ENCODE assay signal across 15 cellular contexts in the genomic region with DNA sequence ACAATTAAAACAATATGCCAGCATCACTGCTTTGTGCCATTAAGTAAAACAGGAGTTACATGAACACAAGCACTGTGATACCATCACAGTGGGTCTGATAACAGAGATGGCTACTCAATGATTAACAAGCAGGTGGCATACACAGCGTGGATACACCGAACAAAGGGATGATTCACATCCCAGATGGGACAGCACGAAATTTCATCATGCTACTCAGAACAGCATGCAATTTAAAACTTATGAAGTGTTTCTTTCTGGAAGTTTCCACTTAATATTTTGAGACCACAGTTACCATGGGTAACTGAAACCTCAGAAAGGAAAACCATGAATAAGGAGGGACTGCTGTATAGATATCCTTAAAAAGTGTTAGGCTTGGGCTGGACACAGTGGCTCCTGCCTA. TPM values are rescaled to one million over a fixed set of nuclear protein-coding genes. Genes with fewer than 3 reads are reported as not detected.
DNase-seq lines count a peak whose midpoint lies in the region; ATAC-seq and TF ChIP-seq lines count a peak whose summit lies in the region.
"Had no signal": no experiment of that assay in that cellular context is flagged by ENCODE, and none has a peak within 500 bp of the region (broad histone marks: within the 10 kb centered on the region; RNA-seq: fewer than 3 reads in every experiment).

No MANE protein-coding gene starts in this region.

- no peaks in the 10 kb centered on the region for H3K9me3 Mint-ChIP-seq in MCF 10A (ENCODE audit: unreplicated experiment)
- H3K9me3 Mint-ChIP-seq: immature natural killer cell, nephron had no signal

- H3K27me3 ChIP-seq in breast epithelium = no peaks in the 10 kb centered on the region
- no peaks in the 10 kb centered on the region for H3K27me3 ChIP-seq in effector memory CD4-positive, alpha-beta T cell (replicated peaks; ENCODE audit: control insufficient read depth, insufficient read depth, low read length, poor library complexity, severe bottlenecking)
- H3K27me3 ChIP-seq: adrenal gland had no signal

- no peaks in the 10 kb centered on the region for H3K4me1 ChIP-seq in breast epithelium
- H3K4me1 ChIP-seq in effector memory CD4-positive, alpha-beta T cell (ENCODE audit: control insufficient read depth, insufficient read depth, low read length, poor library complexity, severe bottlenecking) = no peaks in the 10 kb centered on the region
- H3K4me1 ChIP-seq: adrenal gland had no signal

- DNase-seq in MCF 10A (ENCODE audit: unreplicated experiment) (peak; percentile 66), breast epithelium (ENCODE audit: low spot score in 2 of 2) (no peak), astrocyte of the spinal cord (ENCODE audit: low read depth, low spot score) (peak; percentile 63), globus pallidus (ENCODE audit: low spot score) (peak; percentile 57), superior temporal gyrus (ENCODE audit: extremely low spot score) (peak; percentile 74), NCI-H226 (no peak)
- DNase-seq in effector memory CD4-positive, alpha-beta T cell = no peak
- DNase-seq: activated CD8-positive, alpha-beta memory T cell treated with anti-CD3 and anti-CD28 coated beads, Interleukin-2, amount 10 ng/mL, durations not matched to agents 7 days and 5 days; adrenal gland; AML-193; immature natural killer cell; small intestine had no signal

- peaks cover 63% of the 10 kb centered on the region for H3K36me3 Mint-ChIP-seq in MCF 10A (ENCODE audit: insufficient read depth, unreplicated experiment)

- intact Hi-C loops in MCF 10A (cut with micrococcal nuclease) = no loop called here
- intact Hi-C loops in breast epithelium (cut with DNase I; ENCODE audit: low total_unique reads) = no loop called here

- CTCF ChIA-PET in MCF 10A (lab: Yijun Ruan, JAX) = no interaction called here

- no peak overlapping the region for H3K27ac ChIP-seq in breast epithelium
- no peak overlapping the region for H3K27ac ChIP-seq in effector memory CD4-positive, alpha-beta T cell (ENCODE audit: insufficient read depth, low read length, poor library complexity, severe bottlenecking)
- H3K27ac ChIP-seq: adrenal gland had no signal

- no peak overlapping the region for H3K4me3 Mint-ChIP-seq in MCF 10A (ENCODE audit: unreplicated experiment)
- H3K4me3 Mint-ChIP-seq: activated CD8-positive, alpha-beta memory T cell treated with anti-CD3 and anti-CD28 coated beads, Interleukin-2, amount 10 ng/mL, durations not matched to agents 7 days and 5 days; immature natural killer cell; nephron had no signal

- ATAC-seq in GM18502 (IDR thresholded peaks at IDR 0.05; ENCODE audit: poor library complexity, unreplicated experiment) = no peak
- ATAC-seq: activated CD8-positive, alpha-beta memory T cell treated with anti-CD3 and anti-CD28 coated beads, Interleukin-2, amount 10 ng/mL, durations not matched to agents 7 days and 5 days; Panc1 had no signal

- no TSS peak for BruUV-seq in MCF 10A (replicated peaks; lab: Mats Ljungman, UMichigan)

- no peak for TF ChIP-seq CTCF in MCF 10A (IDR thresholded peaks at IDR 0.05; ENCODE audit: unreplicated experiment)
- no peak for TF ChIP-seq CTCF in breast epithelium (IDR thresholded peaks at IDR 0.05)
- no peak for TF ChIP-seq CTCF in astrocyte of the spinal cord (IDR thresholded peaks at IDR 0.05; ENCODE audit: low read depth, low read length)

- H3K4me1 Mint-ChIP-seq in MCF 10A (ENCODE audit: insufficient read depth, unreplicated experiment) = no peaks in the 10 kb centered on the region
- H3K4me1 Mint-ChIP-seq: activated CD8-positive, alpha-beta memory T cell treated with anti-CD3 and anti-CD28 coated beads, Interleukin-2, amount 10 ng/mL, durations not matched to agents 7 days and 5 days; immature natural killer cell; nephron had no signal

- in situ Hi-C loops in astrocyte of the spinal cord (cut with HindIII; ENCODE audit: low sequenced_read_pairs) = no loop called here

- H3K9me3 ChIP-seq in breast epithelium = no peaks in the 10 kb centered on the region
- H3K9me3 ChIP-seq in effector memory CD4-positive, alpha-beta T cell (ENCODE audit: control insufficient read depth, low read length) = no peaks in the 10 kb centered on the region
- H3K9me3 ChIP-seq: adrenal gland had no signal

- peak overlapping the region; percentile 91 for H3K27ac Mint-ChIP-seq in MCF 10A (ENCODE audit: low read depth, unreplicated experiment)
- H3K27ac Mint-ChIP-seq: activated CD8-positive, alpha-beta memory T cell treated with anti-CD3 and anti-CD28 coated beads, Interleukin-2, amount 10 ng/mL, durations not matched to agents 7 days and 5 days; immature natural killer cell; nephron had no signal

- POLR2A ChIA-PET in MCF 10A (lab: Yijun Ruan, JAX) = no interaction called here

- H3K27me3 Mint-ChIP-seq in MCF 10A (ENCODE audit: insufficient read depth, unreplicated experiment) = no peaks in the 10 kb centered on the region
- H3K27me3 Mint-ChIP-seq: activated CD8-positive, alpha-beta memory T cell treated with anti-CD3 and anti-CD28 coated beads, Interleukin-2, amount 10 ng/mL, durations not matched to agents 7 days and 5 days had no signal

- peaks cover 11% of the 10 kb centered on the region for H3K36me3 ChIP-seq in breast epithelium
- peaks cover 77% of the 10 kb centered on the region for H3K36me3 ChIP-seq in effector memory CD4-positive, alpha-beta T cell (ENCODE audit: control insufficient read depth, insufficient read depth, low read length)

- H3K4me3 ChIP-seq in breast epithelium (no peak overlapping the region), astrocyte of the spinal cord (ENCODE audit: low read depth, low read length) (no peak overlapping the region)
- H3K4me3 ChIP-seq in effector memory CD4-positive, alpha-beta T cell (ENCODE audit: insufficient read depth, low read depth, low read length, poor library complexity, severe bottlenecking) = no peak overlapping the region
- H3K4me3 ChIP-seq: adrenal gland had no signal

- TF ChIP-seq POLR2A in breast epithelium (IDR thresholded peaks at IDR 0.05) = no peak

RNA-seq across cellular contexts. Expression of gene SLC24A1, which starts 44.5 kb away (rescaled TPM):
- total RNA-seq in MCF 10A (2022) (8.2 TPM in 2 replicates), breast epithelium (10 to 100 TPM in 2 of 3 donors, 1 to 10 TPM in 1; 9.5 to 12.3 (median 10.7) TPM)

RNA-seq across cellular contexts. Expression of gene INTS14, which starts 55.3 kb away (rescaled TPM):
- total RNA-seq in MCF 10A (2022) = 43.9 and 47.0 TPM in 2 replicates
- total RNA-seq in breast epithelium = 10 to 100 TPM; 34.6 to 54.3 (median 37.7) TPM

Comparison
In these comparisons a context has a peak if more than half of its experiments do, and no peak if none do; other contexts are left out.
1. DNase-seq: peak in MCF 10A (single experiment), astrocyte of the spinal cord (single experiment), globus pallidus (single experiment) and superior temporal gyrus (single experiment); none in breast epithelium (0 of 2), NCI-H226 (single experiment) and effector memory CD4-positive, alpha-beta T cell (0 of 3).